In the genomic region with DNA sequence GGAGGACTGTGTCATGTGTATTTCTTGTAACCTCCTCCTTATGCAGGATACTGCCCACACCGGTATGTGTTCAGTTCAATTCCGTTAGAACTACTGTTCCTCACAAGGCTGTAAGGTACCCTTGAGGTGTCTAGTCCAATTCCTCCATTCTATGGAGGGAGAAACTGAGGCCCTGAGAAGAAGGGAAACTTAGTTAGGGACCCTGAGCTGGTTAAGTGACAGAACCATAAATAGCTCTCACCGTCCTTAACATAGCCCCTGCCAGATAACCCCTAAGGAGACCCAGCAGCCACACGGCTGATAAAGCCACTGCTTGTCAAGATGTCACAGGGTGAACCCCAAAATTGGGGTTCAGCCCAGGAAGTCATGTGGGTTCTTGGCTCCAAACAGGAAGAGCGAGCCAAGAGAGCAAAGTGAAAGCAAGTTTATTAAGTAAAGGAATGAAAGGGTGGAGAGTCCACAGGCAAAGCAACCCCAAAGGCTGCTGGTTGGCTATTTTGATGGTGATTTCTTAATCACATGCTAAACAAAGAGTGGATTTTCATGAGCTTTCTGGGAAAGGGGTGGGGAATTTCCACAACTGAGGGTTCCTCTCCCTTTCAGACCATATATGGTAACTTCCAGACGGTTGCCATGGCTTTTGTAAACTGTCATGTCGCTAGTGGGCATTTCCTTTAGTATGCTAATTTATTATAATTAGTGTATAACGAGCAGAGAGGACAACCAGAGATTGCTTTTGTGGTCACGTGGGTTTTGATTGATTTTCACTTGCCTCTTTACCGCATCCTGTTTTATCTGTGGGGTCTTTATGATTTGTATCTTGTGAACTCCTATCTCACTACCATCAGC, we compare ENCODE assay signal across 8 cellular contexts.
DNase-seq lines count a peak whose midpoint lies in the region; ATAC-seq and TF ChIP-seq lines count a peak whose summit lies in the region.

No MANE protein-coding gene starts in this region.

- no peaks in the 10 kb centered on the region for H3K27me3 Mint-ChIP-seq in CD4-positive, alpha-beta memory T cell
- H3K27me3 Mint-ChIP-seq in neural crest cell (ENCODE audit: low read depth) = no peaks in the 10 kb centered on the region

- H3K9me3 Mint-ChIP-seq in CD4-positive, alpha-beta memory T cell = no peaks in the 10 kb centered on the region
- H3K9me3 Mint-ChIP-seq in neural crest cell = no peaks in the 10 kb centered on the region

- H3K4me1 ChIP-seq in CD4-positive, alpha-beta memory T cell (ENCODE audit: insufficient read depth, low read length) = peaks cover 29% of the 10 kb centered on the region
- peaks cover 6 to 27% of the 10 kb centered on the region in 2 donors for H3K4me1 ChIP-seq in thyroid gland

- H3K27me3 ChIP-seq in CD4-positive, alpha-beta memory T cell (ENCODE audit: insufficient read depth, low read length) = no peaks in the 10 kb centered on the region
- no peaks in the 10 kb centered on the region for H3K27me3 ChIP-seq in thyroid gland

- TF ChIP-seq POLR2A in thyroid gland (IDR thresholded peaks at IDR 0.05) = no peak

- POLR2A ChIA-PET in CD4-positive, alpha-beta memory T cell (lab: Charles Lee; ENCODE audit: partially characterized antibody) = interaction anchor here (0.7 to 3.5 kb wide), 6 partner anchors 35 to 559 kb away, joined by 3 to 42 read pairs (median 4); partner anchors contain the start of genes CFAP36, CLHC1, PPP4R3B and RPS27A

- H3K27ac ChIP-seq in CD4-positive, alpha-beta memory T cell (ENCODE audit: low read depth, low read length) = peak overlapping the region; percentile 85
- H3K27ac ChIP-seq in thyroid gland = peak overlapping the region in 2 of 3 donors; percentile 35 to 49

- DNase-seq in CD4-positive, alpha-beta memory T cell = peak; percentile 68 to 89 (median 76)
- peak; percentile 60 for DNase-seq in HuH-7 (ENCODE audit: low spot score)
- peak; percentile 17 for DNase-seq in activated T-cell treated with anti-CD3 and anti-CD28 coated beads for 48 hours (ENCODE audit: low read depth)
- DNase-seq in fibroblast of peridontal ligament (ENCODE audit: extremely low read depth) = peak; percentile 97
- DNase-seq in neural crest cell (ENCODE audit: low read depth, low spot score) = no peak
- DNase-seq in thyroid gland = no peak
- no peak for DNase-seq in DMS153 treated with DMSO at 0.1 percent for 48 hours (lab: John Stamatoyannopoulos, UW; ENCODE audit: unreplicated experiment)

- no peaks in the 10 kb centered on the region for H3K36me3 Mint-ChIP-seq in CD4-positive, alpha-beta memory T cell
- no peaks in the 10 kb centered on the region for H3K36me3 Mint-ChIP-seq in neural crest cell (ENCODE audit: low read depth)

- ATAC-seq in GM21367 (IDR thresholded peaks at IDR 0.05; ENCODE audit: unreplicated experiment) = peak; percentile 75

- H3K4me3 ChIP-seq in CD4-positive, alpha-beta memory T cell (ENCODE audit: low read length in 2 of 2) = peak overlapping the region; percentile 39 to 58
- H3K4me3 ChIP-seq in thyroid gland (replicated peaks in 1 of 3) = no peak overlapping the region

- no peaks in the 10 kb centered on the region for H3K36me3 ChIP-seq in CD4-positive, alpha-beta memory T cell (ENCODE audit: insufficient read depth, low read length)
- no peaks in the 10 kb centered on the region for H3K36me3 ChIP-seq in thyroid gland

- H3K4me3 Mint-ChIP-seq in CD4-positive, alpha-beta memory T cell = peak overlapping the region; percentile 86 to 93 (median 88)
- peak overlapping the region; percentile 26 for H3K4me3 Mint-ChIP-seq in neural crest cell

- H3K4me1 Mint-ChIP-seq in CD4-positive, alpha-beta memory T cell = peaks cover 18 to 39% (median 26%) of the 10 kb centered on the region in 4 donors
- H3K4me1 Mint-ChIP-seq in neural crest cell = peaks cover 46% of the 10 kb centered on the region

- H3K27ac Mint-ChIP-seq in CD4-positive, alpha-beta memory T cell = peak overlapping the region; percentile 94 to 99 (median 98)
- peak overlapping the region; percentile 94 for H3K27ac Mint-ChIP-seq in neural crest cell (ENCODE audit: unreplicated experiment)

- WGBS in thyroid gland, 2 donors = 65 to 69% methylated on average over 10 of the region's 10 CpGs

- intact Hi-C loops in CD4-positive, alpha-beta memory T cell (cut with micrococcal nuclease) = loop anchor here (1.0 to 2.0 kb wide), 2 partner anchors 83 to 99 kb away; partner anchors contain the start of genes CLHC1, RPS27A and RTN4
- intact Hi-C loops in thyroid gland (cut with DNase I) = no loop called here

- TF ChIP-seq CTCF in neural crest cell (conservative IDR thresholded peaks at IDR 0.05) (no peak), thyroid gland (IDR thresholded peaks at IDR 0.05) (no peak)

- CTCF ChIA-PET in CD4-positive, alpha-beta memory T cell (lab: Charles Lee; ENCODE audit: partially characterized antibody) = interaction anchor here (0.7 to 2.8 kb wide), 7 partner anchors 33 to 187 kb away, joined by 3 to 13 read pairs (median 5); partner anchors contain the start of genes RPS27A and RTN4

- no peaks in the 10 kb centered on the region for H3K9me3 ChIP-seq in CD4-positive, alpha-beta memory T cell (ENCODE audit: control insufficient read depth in 1 of 2, low read length in 2 of 2)
- no peaks in the 10 kb centered on the region for H3K9me3 ChIP-seq in thyroid gland

Comparison
In these comparisons a context has a peak if more than half of its experiments do, and no peak if none do; other contexts are left out.
1. DNase-seq: peak in CD4-positive, alpha-beta memory T cell (5 of 5), HuH-7 (single experiment), activated T-cell treated with anti-CD3 and anti-CD28 coated beads for 48 hours (single experiment) and fibroblast of peridontal ligament (single experiment); none in neural crest cell (single experiment), thyroid gland (0 of 2) and DMS153 treated with DMSO at 0.1 percent for 48 hours (single experiment).
2. H3K4me3 ChIP-seq: peak in CD4-positive, alpha-beta memory T cell (2 of 2); none in thyroid gland (0 of 3).